In genomic region chr10:70132098-70133029, GRCh38 we compare ENCODE assay signal across 8 cellular contexts. TPM values are rescaled to one million over a fixed set of nuclear protein-coding genes. Genes with fewer than 3 reads are reported as not detected.
A peak's percentile ranks its signal among the peaks of the same experiment; 100 is the strongest.
DNase-seq lines count a peak whose midpoint lies in the region; ATAC-seq and TF ChIP-seq lines count a peak whose summit lies in the region.

Gene AIFM2 (minus strand): TSS chr10:70132825. CDS start chr10:70124084, 8,741 bp downstream.

- H3K4me1 ChIP-seq in BLaER1 treated with 17β-estradiol and CSF1 and Interleukin-3, amounts not matched to agents 10 nM and 100 nM, result peaks cover 26 to 47% (median 36%) of the 10 kb centered on the region in 10 experiments
- H3K4me1 ChIP-seq in NT2/D1 (ENCODE audit: insufficient read depth, insufficient read length) (no peaks in the 10 kb centered on the region), cardiac muscle cell (ENCODE audit: low read depth) (peaks cover 4% of the 10 kb centered on the region), trophoblast cell (ENCODE audit: control insufficient read depth in 1 of 2, insufficient read depth in 2 of 2, low read length in 2 of 2) (peaks cover 3 to 4% of the 10 kb centered on the region in 2 experiments)

- H4K12ac ChIP-seq in trophoblast cell (ENCODE audit: low read depth, low read length), result peak within 1 kb of the TSS; percentile 37

- peaks cover 5% of the 10 kb centered on the region for H3K36me3 Mint-ChIP-seq in activated naive CD8-positive, alpha-beta T cell treated with anti-CD3 and anti-CD28 coated beads, Interleukin-2, amount 10 ng/mL, durations not matched to agents 7 days and 5 days

- H2AK5ac ChIP-seq in trophoblast cell (ENCODE audit: low read length), result no peak within 1 kb of the TSS

- no peaks in the 10 kb centered on the region for H3K9me3 Mint-ChIP-seq in activated naive CD8-positive, alpha-beta T cell treated with anti-CD3 and anti-CD28 coated beads, Interleukin-2, amount 10 ng/mL, durations not matched to agents 7 days and 5 days

- no peak within 1 kb of the TSS for H3K4ac ChIP-seq in trophoblast cell (ENCODE audit: low read depth, low read length)

- peak; percentile 10 for TF ChIP-seq CTCF in cardiac muscle cell (IDR thresholded peaks at IDR 0.05; ENCODE audit: low read depth, low read length)

- H4K8ac ChIP-seq in trophoblast cell (ENCODE audit: low read depth, low read length), result peak within 1 kb of the TSS; percentile 58

- H2BK12ac ChIP-seq in trophoblast cell (ENCODE audit: low read length), result peak within 1 kb of the TSS; percentile 17

- H3K18ac ChIP-seq in trophoblast cell (ENCODE audit: low read length), result peak within 1 kb of the TSS; percentile 51

- peak within 1 kb of the TSS; percentile 43 for H4K91ac ChIP-seq in trophoblast cell (ENCODE audit: low read depth, low read length)

- H3K4me2 ChIP-seq in BLaER1 treated with 17β-estradiol and CSF1 and Interleukin-3, amounts not matched to agents 10 nM and 100 nM, result peak within 1 kb of the TSS; percentile 90 to 99 (median 97)
- peak within 1 kb of the TSS; percentile 76 for H3K4me2 ChIP-seq in trophoblast cell (ENCODE audit: low read length)

- ATAC-seq in GM18867 (IDR thresholded peaks at IDR 0.05; ENCODE audit: unreplicated experiment) (peak; percentile 87), HG02981 (IDR thresholded peaks at IDR 0.05; ENCODE audit: unreplicated experiment) (peak; percentile 82)
- ATAC-seq in activated naive CD8-positive, alpha-beta T cell treated with anti-CD3 and anti-CD28 coated beads, Interleukin-2, amount 10 ng/mL, durations not matched to agents 7 days and 5 days (ENCODE audit: low read depth), result peak; percentile 89

- H3K27ac ChIP-seq in BLaER1 treated with 17β-estradiol and CSF1 and Interleukin-3, amounts not matched to agents 10 nM and 100 nM, result peak within 1 kb of the TSS; percentile 57 to 90 (median 82)
- no peak within 1 kb of the TSS for H3K27ac ChIP-seq in cardiac muscle cell
- no peak within 1 kb of the TSS for H3K27ac ChIP-seq in trophoblast cell (ENCODE audit: low read depth, low read length)

- H3K14ac ChIP-seq in trophoblast cell (ENCODE audit: low read length), result peak within 1 kb of the TSS; percentile 71

- no CpG with 5 or more reads among the region's 80 CpGs for WGBS in trophoblast cell (ENCODE audit: extremely low coverage, insufficient coverage, insufficient read length)

- H3K4me3 ChIP-seq in BLaER1 treated with 17β-estradiol and CSF1 and Interleukin-3, amounts not matched to agents 10 nM and 100 nM, result peak within 1 kb of the TSS; percentile 63 to 79 (median 70)
- H3K4me3 ChIP-seq in NT2/D1 (ENCODE audit: insufficient read length, low read depth), result peak within 1 kb of the TSS; percentile 45
- H3K4me3 ChIP-seq in cardiac muscle cell, result peak within 1 kb of the TSS; percentile 28
- peak within 1 kb of the TSS; percentile 66 for H3K4me3 ChIP-seq in trophoblast cell (ENCODE audit: low read depth, low read length)

- peak within 1 kb of the TSS; percentile 74 to 88 (median 83) for H3K9ac ChIP-seq in BLaER1 treated with 17β-estradiol and CSF1 and Interleukin-3, amounts not matched to agents 10 nM and 100 nM
- peak within 1 kb of the TSS; percentile 76 for H3K9ac ChIP-seq in NT2/D1 (ENCODE audit: insufficient read length, low read depth)
- no peak within 1 kb of the TSS for H3K9ac ChIP-seq in trophoblast cell (ENCODE audit: low read length)

- DNase-seq in NT2/D1 (ENCODE audit: low read depth, low spot score), result peak; percentile 18
- peak; percentile 73 for DNase-seq in activated naive CD8-positive, alpha-beta T cell treated with anti-CD3 and anti-CD28 coated beads, Interleukin-2, amount 10 ng/mL, durations not matched to agents 7 days and 5 days
- DNase-seq in cardiac muscle cell (ENCODE audit: low read depth in 1 of 2, low spot score in 1 of 2), result peak; percentile 76 to 77
- peak; percentile 52 to 64 for DNase-seq in trophoblast cell
- DNase-seq in NCI-H2107 (lab: John Stamatoyannopoulos, UW), result no peak

- POLR2A ChIA-PET in activated naive CD8-positive, alpha-beta T cell treated with anti-CD3 and anti-CD28 coated beads, Interleukin-2, amount 10 ng/mL, durations not matched to agents 7 days and 5 days (lab: Charles Lee), result interaction anchor here (1.0 kb wide), 1 partner anchor 14 kb away, joined by 4 read pairs; the partner anchor contains the start of gene TYSND1

- H3K9me3 ChIP-seq in BLaER1 treated with 17β-estradiol and CSF1 and Interleukin-3, amounts not matched to agents 10 nM and 100 nM (replicated peaks in 1 of 11), result no peaks in the 10 kb centered on the region
- H3K9me3 ChIP-seq in NT2/D1 (ENCODE audit: insufficient read depth, low read length) (no peaks in the 10 kb centered on the region), cardiac muscle cell (ENCODE audit: low read depth) (no peaks in the 10 kb centered on the region), trophoblast cell (ENCODE audit: insufficient read depth, low read depth, low read length) (no peaks in the 10 kb centered on the region)

- peaks cover 0 to 13% (median 0%) of the 10 kb centered on the region in 11 experiments; a peak in 2 of 22 replicates for H3K36me3 ChIP-seq in BLaER1 treated with 17β-estradiol and CSF1 and Interleukin-3, amounts not matched to agents 10 nM and 100 nM
- H3K36me3 ChIP-seq in NT2/D1 (ENCODE audit: insufficient read depth, insufficient read length, low read length) (no peaks in the 10 kb centered on the region), cardiac muscle cell (no peaks in the 10 kb centered on the region), trophoblast cell (ENCODE audit: control insufficient read depth in 1 of 2, insufficient read depth in 2 of 2, low read length in 2 of 2) (no peaks in the 10 kb centered on the region)

- peaks cover 3% of the 10 kb centered on the region for H3K79me1 ChIP-seq in trophoblast cell (ENCODE audit: low read length)

- H2BK120ac ChIP-seq in trophoblast cell (ENCODE audit: insufficient read depth, low read length, poor library complexity), result peak within 1 kb of the TSS; percentile 48

- no peaks in the 10 kb centered on the region for H3K27me3 Mint-ChIP-seq in activated naive CD8-positive, alpha-beta T cell treated with anti-CD3 and anti-CD28 coated beads, Interleukin-2, amount 10 ng/mL, durations not matched to agents 7 days and 5 days

- peak within 1 kb of the TSS; percentile 55 for H2AFZ ChIP-seq in trophoblast cell (ENCODE audit: insufficient read depth, low read length, poor library complexity)

- peaks cover 0 to 29% (median 25%) of the 10 kb centered on the region in 11 experiments; a peak in 17 of 22 replicates for H3K27me3 ChIP-seq in BLaER1 treated with 17β-estradiol and CSF1 and Interleukin-3, amounts not matched to agents 10 nM and 100 nM
- H3K27me3 ChIP-seq in NT2/D1 (ENCODE audit: insufficient read depth, insufficient read length) (peaks cover 20% of the 10 kb centered on the region), cardiac muscle cell (peaks cover 39% of the 10 kb centered on the region), trophoblast cell (ENCODE audit: insufficient read depth, low read length) (peaks cover 5% of the 10 kb centered on the region)

- no peak within 1 kb of the TSS for H3K23ac ChIP-seq in trophoblast cell (ENCODE audit: low read length)

- H3K79me2 ChIP-seq in trophoblast cell (ENCODE audit: control insufficient read depth, insufficient read depth, low read length, poor library complexity), result peaks cover 5% of the 10 kb centered on the region

- peaks cover 0 to 13% (median 0%) of the 10 kb centered on the region in 11 experiments; a peak in 4 of 22 replicates for H4K20me1 ChIP-seq in BLaER1 treated with 17β-estradiol and CSF1 and Interleukin-3, amounts not matched to agents 10 nM and 100 nM

- H3K4me3 Mint-ChIP-seq in activated naive CD8-positive, alpha-beta T cell treated with anti-CD3 and anti-CD28 coated beads, Interleukin-2, amount 10 ng/mL, durations not matched to agents 7 days and 5 days, result peak within 1 kb of the TSS; percentile 88

- peaks cover 27% of the 10 kb centered on the region for H3K4me1 Mint-ChIP-seq in activated naive CD8-positive, alpha-beta T cell treated with anti-CD3 and anti-CD28 coated beads, Interleukin-2, amount 10 ng/mL, durations not matched to agents 7 days and 5 days

- H2BK5ac ChIP-seq in trophoblast cell (ENCODE audit: low read depth, low read length, poor library complexity), result peak within 1 kb of the TSS; percentile 33

- H3K27ac Mint-ChIP-seq in activated naive CD8-positive, alpha-beta T cell treated with anti-CD3 and anti-CD28 coated beads, Interleukin-2, amount 10 ng/mL, durations not matched to agents 7 days and 5 days, result peak within 1 kb of the TSS; percentile 88

RNA-seq across cellular contexts. Expression of gene AIFM2, which starts in this region (rescaled TPM):
- 1 to 10 TPM; 7.3 to 7.9 TPM for total RNA-seq in activated naive CD8-positive, alpha-beta T cell treated with anti-CD3 and anti-CD28 coated beads, Interleukin-2, amount 10 ng/mL, durations not matched to agents 7 days and 5 days
- total RNA-seq in cardiac muscle cell, result 4.9 and 5.4 TPM in 2 replicates
- polyA plus RNA-seq in cardiac muscle cell, result 6.6 and 9.3 TPM in 2 replicates
- polyA plus RNA-seq in trophoblast cell (2013), result 1.2 and 1.3 TPM in 2 replicates

Comparison
In these comparisons a context has a peak if more than half of its experiments do, and no peak if none do; other contexts are left out.
1. H3K27ac ChIP-seq: peak in BLaER1 treated with 17β-estradiol and CSF1 and Interleukin-3, amounts not matched to agents 10 nM and 100 nM (11 of 11); none in cardiac muscle cell (single experiment) and trophoblast cell (single experiment).
2. Peak in every context shown above with its lines, with median percentiles within 50 percentile points of each other: H3K4me3 ChIP-seq and ATAC-seq.